Comparison of ENCODE assay signal across 21 cellular contexts in genomic region chr1:234584431-234584805, GRCh38. TPM values are rescaled to one million over a fixed set of nuclear protein-coding genes. Genes with fewer than 3 reads are reported as not detected.
DNase-seq lines count a peak whose midpoint lies in the region; ATAC-seq and TF ChIP-seq lines count a peak whose summit lies in the region.
"Had no signal": no experiment of that assay in that cellular context is flagged by ENCODE, and none has a peak within 500 bp of the region (broad histone marks: within the 10 kb centered on the region; RNA-seq: fewer than 3 reads in every experiment).

No MANE protein-coding gene starts in this region.

- in situ Hi-C loops in transverse colon (cut with MboI; ENCODE audit: low pct_ligation_motif_present in 1 of 4, low pct_unique_long_range_greater_than_20kb in 1 of 4, low sequenced_read_pairs in 3 of 4) = no loop called here

- peaks cover 2% of the 10 kb centered on the region for H3K36me3 Mint-ChIP-seq in activated naive CD8-positive, alpha-beta T cell treated with anti-CD3 and anti-CD28 coated beads, Interleukin-2, amount 10 ng/mL, durations not matched to agents 7 days and 5 days
- no peaks in the 10 kb centered on the region for H3K36me3 Mint-ChIP-seq in activated naive CD8-positive, alpha-beta T cell treated with anti-CD3 and anti-CD28 coated beads, Interleukin-2, amount 50 U/mL, for 24 hours (ENCODE audit: low read depth)
- H3K36me3 Mint-ChIP-seq in natural killer cell treated with Interleukin-12 subunit alpha and Interleukin-12 subunit beta and Interleukin-15 and Interleukin-18, amount 100 ng/mL, for 72 hours = no peaks in the 10 kb centered on the region
- H3K36me3 Mint-ChIP-seq: activated naive CD4-positive, alpha-beta T cell treated with anti-CD3 and anti-CD28 coated beads, Interleukin-2, amount 50 U/mL, for 72 hours; IgD-negative memory B cell; memory B cell had no signal

- H3K36me3 ChIP-seq in psoas muscle (ENCODE audit: insufficient read depth in 1 of 2, low read depth in 1 of 2) (no peaks in the 10 kb centered on the region), transverse colon (no peaks in the 10 kb centered on the region)
- H3K36me3 ChIP-seq: BLaER1 treated with 17β-estradiol and CSF1 and Interleukin-3, amounts not matched to agents 10 nM and 100 nM; neutrophil had no signal

- TF ChIP-seq CTCF in psoas muscle (IDR thresholded peaks at IDR 0.05) (no peak), transverse colon (IDR thresholded peaks at IDR 0.05) (no peak)

- H3K4me1 ChIP-seq in right cardiac atrium (ENCODE audit: control insufficient read depth, insufficient read depth, low read length) (peaks cover 12% of the 10 kb centered on the region), psoas muscle (peaks cover 51% of the 10 kb centered on the region), transverse colon (peaks cover 0 to 35% (median 11%) of the 10 kb centered on the region in 4 donors)

- H3K9me3 ChIP-seq in right cardiac atrium (ENCODE audit: control insufficient read depth, low read length) (no peaks in the 10 kb centered on the region), psoas muscle (no peaks in the 10 kb centered on the region), transverse colon (no peaks in the 10 kb centered on the region)
- H3K9me3 ChIP-seq: neutrophil had no signal

- DNase-seq in activated naive CD8-positive, alpha-beta T cell treated with anti-CD3 and anti-CD28 coated beads, Interleukin-2, amount 10 ng/mL, durations not matched to agents 7 days and 5 days = no peak
- DNase-seq in activated naive CD8-positive, alpha-beta T cell treated with anti-CD3 and anti-CD28 coated beads, Interleukin-2, amount 50 U/mL, for 24 hours = no peak
- no peak for DNase-seq in right cardiac atrium
- no peak for DNase-seq in psoas muscle
- no peak for DNase-seq in transverse colon
- no peak for DNase-seq in DMS114 treated with DMSO at 0.1 percent for 48 hours (lab: John Stamatoyannopoulos, UW; ENCODE audit: unreplicated experiment)
- no peak for DNase-seq in T-helper 9 cell
- DNase-seq in natural killer cell treated with Interleukin-12 subunit alpha and Interleukin-12 subunit beta and Interleukin-15 and Interleukin-18, amount 100 ng/mL, for 72 hours (ENCODE audit: low spot score) = no peak
- DNase-seq: activated B cell treated with CpG ODN at 0.5 μM for 24 hours; activated CD8-positive, alpha-beta T cell treated with anti-CD3 and anti-CD28 coated beads, Interleukin-2, amount 10 ng/mL, durations not matched to agents 7 days and 5 days; activated T-cell treated with anti-CD3 and anti-CD28 coated beads, Interleukin-2, amount 50 U/mL, for 72 hours; effector CD8-positive, alpha-beta T cell; GDM1; stimulated activated CD4-positive, alpha-beta T cell treated with anti-CD3 and anti-CD28 coated beads, Interleukin-4, amount 100 ng/mL, for 1 hour had no signal

- H3K27me3 Mint-ChIP-seq in activated naive CD8-positive, alpha-beta T cell treated with anti-CD3 and anti-CD28 coated beads, Interleukin-2, amount 10 ng/mL, durations not matched to agents 7 days and 5 days = peaks cover 2% of the 10 kb centered on the region
- no peaks in the 10 kb centered on the region for H3K27me3 Mint-ChIP-seq in activated naive CD8-positive, alpha-beta T cell treated with anti-CD3 and anti-CD28 coated beads, Interleukin-2, amount 50 U/mL, for 24 hours
- peaks cover 10 to 17% of the 10 kb centered on the region in 2 donors for H3K27me3 Mint-ChIP-seq in natural killer cell treated with Interleukin-12 subunit alpha and Interleukin-12 subunit beta and Interleukin-15 and Interleukin-18, amount 100 ng/mL, for 72 hours
- H3K27me3 Mint-ChIP-seq: activated B cell treated with CpG ODN at 0.5 μM for 24 hours, IgD-negative memory B cell had no signal

- H3K27me3 ChIP-seq in right cardiac atrium (ENCODE audit: control insufficient read depth, insufficient read depth) (no peaks in the 10 kb centered on the region), psoas muscle (ENCODE audit: insufficient read depth in 3 of 3, low read length in 2 of 3) (no peaks in the 10 kb centered on the region), transverse colon (no peaks in the 10 kb centered on the region)
- H3K27me3 ChIP-seq: BLaER1 treated with 17β-estradiol and CSF1 and Interleukin-3, amounts not matched to agents 10 nM and 100 nM; neutrophil had no signal

- peaks cover 22% of the 10 kb centered on the region for H3K4me1 Mint-ChIP-seq in activated naive CD8-positive, alpha-beta T cell treated with anti-CD3 and anti-CD28 coated beads, Interleukin-2, amount 10 ng/mL, durations not matched to agents 7 days and 5 days
- H3K4me1 Mint-ChIP-seq in activated naive CD8-positive, alpha-beta T cell treated with anti-CD3 and anti-CD28 coated beads, Interleukin-2, amount 50 U/mL, for 24 hours = peaks cover 3% of the 10 kb centered on the region
- H3K4me1 Mint-ChIP-seq in natural killer cell treated with Interleukin-12 subunit alpha and Interleukin-12 subunit beta and Interleukin-15 and Interleukin-18, amount 100 ng/mL, for 72 hours (ENCODE audit: low read depth in 2 of 2) = peaks cover 0 to 8% of the 10 kb centered on the region in 2 donors
- H3K4me1 Mint-ChIP-seq: activated B cell treated with CpG ODN at 0.5 μM for 24 hours had no signal

- peak overlapping the region; percentile 87 for H3K27ac Mint-ChIP-seq in activated naive CD8-positive, alpha-beta T cell treated with anti-CD3 and anti-CD28 coated beads, Interleukin-2, amount 10 ng/mL, durations not matched to agents 7 days and 5 days
- no peak overlapping the region for H3K27ac Mint-ChIP-seq in activated naive CD8-positive, alpha-beta T cell treated with anti-CD3 and anti-CD28 coated beads, Interleukin-2, amount 50 U/mL, for 24 hours
- peak overlapping the region in 1 of 2 donors; percentile 0 for H3K27ac Mint-ChIP-seq in natural killer cell treated with Interleukin-12 subunit alpha and Interleukin-12 subunit beta and Interleukin-15 and Interleukin-18, amount 100 ng/mL, for 72 hours
- H3K27ac Mint-ChIP-seq: activated B cell treated with CpG ODN at 0.5 μM for 24 hours; activated CD8-positive, alpha-beta T cell treated with anti-CD3 and anti-CD28 coated beads, Interleukin-2, amount 10 ng/mL, durations not matched to agents 7 days and 5 days; activated naive CD4-positive, alpha-beta T cell treated with anti-CD3 and anti-CD28 coated beads, Interleukin-2, amount 50 U/mL, for 72 hours; activated T-cell treated with anti-CD3 and anti-CD28 coated beads, Interleukin-2, amount 50 U/mL, for 72 hours; IgD-negative memory B cell; memory B cell had no signal

- POLR2A ChIA-PET in activated naive CD8-positive, alpha-beta T cell treated with anti-CD3 and anti-CD28 coated beads, Interleukin-2, amount 10 ng/mL, durations not matched to agents 7 days and 5 days (lab: Charles Lee) = interaction anchor here (0.5 to 2.3 kb wide), 3 partner anchors 14 to 40 kb away, joined by 4 to 6 read pairs (median 6); no protein-coding TSS in a partner anchor

- H3K4me3 ChIP-seq in right cardiac atrium (ENCODE audit: low read length) (no peak overlapping the region), psoas muscle (peak overlapping the region; percentile 32), transverse colon (no peak overlapping the region)
- H3K4me3 ChIP-seq: BLaER1 treated with 17β-estradiol and CSF1 and Interleukin-3, amounts not matched to agents 10 nM and 100 nM had no signal

- H3K9me3 Mint-ChIP-seq in activated naive CD8-positive, alpha-beta T cell treated with anti-CD3 and anti-CD28 coated beads, Interleukin-2, amount 10 ng/mL, durations not matched to agents 7 days and 5 days = no peaks in the 10 kb centered on the region
- no peaks in the 10 kb centered on the region for H3K9me3 Mint-ChIP-seq in activated naive CD8-positive, alpha-beta T cell treated with anti-CD3 and anti-CD28 coated beads, Interleukin-2, amount 50 U/mL, for 24 hours
- H3K9me3 Mint-ChIP-seq in natural killer cell treated with Interleukin-12 subunit alpha and Interleukin-12 subunit beta and Interleukin-15 and Interleukin-18, amount 100 ng/mL, for 72 hours = no peaks in the 10 kb centered on the region
- H3K9me3 Mint-ChIP-seq: activated B cell treated with CpG ODN at 0.5 μM for 24 hours; activated naive CD4-positive, alpha-beta T cell treated with anti-CD3 and anti-CD28 coated beads, Interleukin-2, amount 50 U/mL, for 72 hours; activated T-cell treated with anti-CD3 and anti-CD28 coated beads, Interleukin-2, amount 50 U/mL, for 72 hours; IgD-negative memory B cell; memory B cell had no signal

- WGBS in right cardiac atrium = 65% methylated on average over 6 of the region's 6 CpGs
- WGBS in psoas muscle, 3 donors = 23 to 28% (median 27%) methylated on average over 6 of the region's 6 CpGs
- WGBS in transverse colon (ENCODE audit: low coverage in 1 of 2), 2 donors = 67 to 69% methylated on average over 6 of the region's 6 CpGs

- TF ChIP-seq POLR2A in transverse colon (IDR thresholded peaks at IDR 0.05) = no peak

- H3K4me3 Mint-ChIP-seq in activated naive CD8-positive, alpha-beta T cell treated with anti-CD3 and anti-CD28 coated beads, Interleukin-2, amount 10 ng/mL, durations not matched to agents 7 days and 5 days = peak overlapping the region; percentile 68
- no peak overlapping the region for H3K4me3 Mint-ChIP-seq in activated naive CD8-positive, alpha-beta T cell treated with anti-CD3 and anti-CD28 coated beads, Interleukin-2, amount 50 U/mL, for 24 hours
- H3K4me3 Mint-ChIP-seq in natural killer cell treated with Interleukin-12 subunit alpha and Interleukin-12 subunit beta and Interleukin-15 and Interleukin-18, amount 100 ng/mL, for 72 hours = no peak overlapping the region
- H3K4me3 Mint-ChIP-seq: activated B cell treated with CpG ODN at 0.5 μM for 24 hours; activated CD8-positive, alpha-beta T cell treated with anti-CD3 and anti-CD28 coated beads, Interleukin-2, amount 10 ng/mL, durations not matched to agents 7 days and 5 days; activated T-cell treated with anti-CD3 and anti-CD28 coated beads, Interleukin-2, amount 50 U/mL, for 72 hours; IgD-negative memory B cell; memory B cell had no signal

- no peak for ATAC-seq in activated naive CD8-positive, alpha-beta T cell treated with anti-CD3 and anti-CD28 coated beads, Interleukin-2, amount 10 ng/mL, durations not matched to agents 7 days and 5 days (ENCODE audit: low read depth)
- no peak for ATAC-seq in activated naive CD8-positive, alpha-beta T cell treated with anti-CD3 and anti-CD28 coated beads, Interleukin-2, amount 50 U/mL, for 24 hours
- no peak for ATAC-seq in right cardiac atrium
- ATAC-seq in psoas muscle = no peak
- no peak for ATAC-seq in natural killer cell treated with Interleukin-12 subunit alpha and Interleukin-12 subunit beta and Interleukin-15 and Interleukin-18, amount 100 ng/mL, for 72 hours
- ATAC-seq: activated CD8-positive, alpha-beta T cell treated with anti-CD3 and anti-CD28 coated beads, Interleukin-2, amount 10 ng/mL, durations not matched to agents 7 days and 5 days; activated naive CD4-positive, alpha-beta T cell treated with anti-CD3 and anti-CD28 coated beads, Interleukin-2, amount 50 U/mL, for 72 hours; activated T-cell treated with anti-CD3 and anti-CD28 coated beads, Interleukin-2, amount 50 U/mL, for 72 hours; HCT116 had no signal

- no peak for TF ChIP-seq EP300 in transverse colon (IDR thresholded peaks at IDR 0.05; ENCODE audit: low read depth)

- intact Hi-C loops in right cardiac atrium (cut with DNase I) = loop anchor here in 2 of 4 donors (5.0 to 10.0 kb wide), 2 partner anchors 42 to 50 kb away; no protein-coding TSS in a partner anchor
- intact Hi-C loops in psoas muscle (cut with DNase I) = no loop called here
- intact Hi-C loops in transverse colon (cut with DNase I; ENCODE audit: low total_unique reads) = no loop called here

- H3K27ac ChIP-seq in right cardiac atrium (ENCODE audit: low read length) (peak overlapping the region; percentile 57), psoas muscle (peak overlapping the region; percentile 97), transverse colon (peak overlapping the region; percentile 76 to 82 (median 78))
- H3K27ac ChIP-seq: BLaER1 treated with 17β-estradiol and CSF1 and Interleukin-3, amounts not matched to agents 10 nM and 100 nM; HL-60; neutrophil had no signal

RNA-seq across cellular contexts. Expression of gene IRF2BP2, which starts 25.6 kb away (rescaled TPM):
- 100 to 1,000 TPM; 116 to 118 TPM for total RNA-seq in activated naive CD8-positive, alpha-beta T cell treated with anti-CD3 and anti-CD28 coated beads, Interleukin-2, amount 10 ng/mL, durations not matched to agents 7 days and 5 days
- total RNA-seq in right cardiac atrium (100 to 1,000 TPM in 3 of 4 donors, 10 to 100 TPM in 1; 92.3 to 123 (median 108) TPM), psoas muscle (100 to 1,000 TPM in 1 of 4 donors, 10 to 100 TPM in 3; 73.4 to 116 (median 87.8) TPM), transverse colon (100 to 1,000 TPM in 1 of 4 donors, 10 to 100 TPM in 3; 82.7 to 120 (median 93.3) TPM)
- polyA plus RNA-seq in right cardiac atrium (69.3 TPM), psoas muscle (10 to 100 TPM; 53.6 to 63.6 (median 56.4) TPM)
- total RNA-seq in natural killer cell treated with Interleukin-12 subunit alpha and Interleukin-12 subunit beta and Interleukin-15 and Interleukin-18, amount 100 ng/mL, for 72 hours = 100 to 1,000 TPM; 131 to 243 TPM
